Comparison of ENCODE assay signal across 8 cellular contexts in the genomic region with DNA sequence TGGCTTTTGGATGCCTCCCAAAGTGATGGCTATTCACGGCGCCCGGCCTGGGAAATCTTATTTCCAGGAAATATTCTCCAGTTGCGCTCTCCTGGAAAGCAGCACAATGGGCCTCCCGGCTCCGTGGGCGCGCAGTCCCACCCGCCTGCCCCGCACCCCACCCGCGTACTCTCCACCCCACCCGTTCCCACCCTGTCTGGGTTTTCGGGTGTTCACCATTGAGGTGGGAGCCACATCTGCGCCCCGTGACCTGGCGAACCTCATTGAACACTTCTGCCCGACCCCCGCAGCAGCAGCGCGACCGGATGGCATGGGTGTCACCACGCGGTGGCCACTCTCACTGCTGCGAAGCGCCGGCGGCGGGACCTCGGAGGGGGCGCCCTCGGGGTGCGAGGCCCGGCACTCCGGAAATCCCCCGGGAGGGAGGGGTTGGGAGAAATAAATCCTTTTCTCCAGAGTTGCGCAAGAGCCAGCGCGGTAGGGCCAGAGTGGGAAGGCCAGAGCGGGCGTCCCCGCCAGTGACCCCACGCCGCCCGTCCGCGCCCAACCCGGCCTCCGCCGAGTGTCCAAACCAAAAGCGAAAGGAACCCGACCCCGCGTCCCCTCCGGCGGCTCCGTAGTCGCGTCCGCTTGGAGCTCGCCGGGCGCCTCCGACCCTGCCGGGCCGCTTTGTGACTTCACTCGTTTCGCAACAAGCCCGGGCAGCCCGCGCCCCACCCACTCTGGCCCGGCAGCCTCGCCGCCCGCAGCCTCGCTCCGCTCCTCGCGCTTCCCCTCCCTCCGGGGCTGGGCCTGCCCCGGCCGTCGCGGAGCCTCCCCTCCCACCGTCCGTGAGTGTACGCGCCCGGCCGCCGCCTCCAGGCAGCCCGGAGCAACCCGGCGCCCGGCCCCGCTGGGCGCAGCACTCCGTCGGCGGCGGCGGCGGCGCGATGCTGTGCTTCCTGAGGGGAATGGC. TPM values are rescaled to one million over a fixed set of nuclear protein-coding genes. Genes with fewer than 3 reads are reported as not detected.
DNase-seq lines count a peak whose midpoint lies in the region; ATAC-seq lines count a peak whose summit lies in the region.

A gene with protein sequence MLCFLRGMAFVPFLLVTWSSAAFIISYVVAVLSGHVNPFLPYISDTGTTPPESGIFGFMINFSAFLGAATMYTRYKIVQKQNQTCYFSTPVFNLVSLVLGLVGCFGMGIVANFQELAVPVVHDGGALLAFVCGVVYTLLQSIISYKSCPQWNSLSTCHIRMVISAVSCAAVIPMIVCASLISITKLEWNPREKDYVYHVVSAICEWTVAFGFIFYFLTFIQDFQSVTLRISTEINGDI (plus strand): TSS at position 720 of the 955 bp plus-strand sequence. CDS start 210 bp downstream, at position 930.

- peak; percentile 67 for DNase-seq in DMS53 treated with DMSO at 0.1 percent for 48 hours (lab: John Stamatoyannopoulos, UW; ENCODE audit: unreplicated experiment)
- peak in 74 of 76 experiments; percentile 17 to 89 (median 70) for DNase-seq in HUDEP-2 (lab: John Stamatoyannopoulos, UW; ENCODE audit: unreplicated experiment in 76 of 76)
- DNase-seq in SK-MEL-5 (ENCODE audit: low read depth, low spot score): peak; percentile 83
- DNase-seq in globus pallidus (ENCODE audit: low spot score): peak; percentile 51
- peak; percentile 41 for DNase-seq in occipital lobe (lab: John Stamatoyannopoulos, UW)
- peak; percentile 23 for DNase-seq in superior temporal gyrus (ENCODE audit: extremely low spot score)

- H3K4me1 Mint-ChIP-seq in activated naive CD4-positive, alpha-beta T cell treated with anti-CD3 and anti-CD28 coated beads, Interleukin-2, amount 50 U/mL, for 24 hours: peaks cover 11% of the 10 kb centered on the region

- no peaks in the 10 kb centered on the region for H3K9me3 Mint-ChIP-seq in activated naive CD4-positive, alpha-beta T cell treated with anti-CD3 and anti-CD28 coated beads, Interleukin-2, amount 50 U/mL, for 24 hours

- peak; percentile 83 for ATAC-seq in GM21381 (IDR thresholded peaks at IDR 0.05; ENCODE audit: unreplicated experiment)

- H3K27ac Mint-ChIP-seq in activated naive CD4-positive, alpha-beta T cell treated with anti-CD3 and anti-CD28 coated beads, Interleukin-2, amount 50 U/mL, for 24 hours: peak within 1 kb of the TSS; percentile 82

- H3K4me3 Mint-ChIP-seq in activated naive CD4-positive, alpha-beta T cell treated with anti-CD3 and anti-CD28 coated beads, Interleukin-2, amount 50 U/mL, for 24 hours: peak within 1 kb of the TSS; percentile 91

- in situ Hi-C loops in SK-MEL-5 (cut with HindIII; ENCODE audit: low pct_unique_long_range_greater_than_20kb, low sequenced_read_pairs): no loop called here

- H3K36me3 Mint-ChIP-seq in activated naive CD4-positive, alpha-beta T cell treated with anti-CD3 and anti-CD28 coated beads, Interleukin-2, amount 50 U/mL, for 24 hours: no peaks in the 10 kb centered on the region

- H3K27me3 Mint-ChIP-seq in activated naive CD4-positive, alpha-beta T cell treated with anti-CD3 and anti-CD28 coated beads, Interleukin-2, amount 50 U/mL, for 24 hours: no peaks in the 10 kb centered on the region

RNA-seq across cellular contexts. Expression of the gene that starts here (rescaled TPM):
- 8.8 and 9.3 TPM in 2 replicates for total RNA-seq in SK-MEL-5 (2014; rRNA removed; shearing (Covaris generic))
- polyA plus RNA-seq in SK-MEL-5 (2015; cell fraction: cytosol; rRNA removed): 15.2 and 22.8 TPM in 2 replicates
- polyA plus RNA-seq in SK-MEL-5 (2015; cell fraction: nucleus; rRNA removed): 4.0 and 4.1 TPM in 2 replicates
- 1.1 TPM for total RNA-seq in occipital lobe

Comparison
In these comparisons a context has a peak if more than half of its experiments do, and no peak if none do; other contexts are left out.
1. Peak in every context shown above with its lines: DNase-seq and ATAC-seq.
2. DNase-seq: peak in every context shown above with its lines; median percentile 83 in SK-MEL-5; 70 in HUDEP-2; 67 in DMS53 treated with DMSO at 0.1 percent for 48 hours; 51 in globus pallidus; 41 in occipital lobe; 23 in superior temporal gyrus.